Comparison of ENCODE assay signal across 14 cellular contexts in the genomic region with DNA sequence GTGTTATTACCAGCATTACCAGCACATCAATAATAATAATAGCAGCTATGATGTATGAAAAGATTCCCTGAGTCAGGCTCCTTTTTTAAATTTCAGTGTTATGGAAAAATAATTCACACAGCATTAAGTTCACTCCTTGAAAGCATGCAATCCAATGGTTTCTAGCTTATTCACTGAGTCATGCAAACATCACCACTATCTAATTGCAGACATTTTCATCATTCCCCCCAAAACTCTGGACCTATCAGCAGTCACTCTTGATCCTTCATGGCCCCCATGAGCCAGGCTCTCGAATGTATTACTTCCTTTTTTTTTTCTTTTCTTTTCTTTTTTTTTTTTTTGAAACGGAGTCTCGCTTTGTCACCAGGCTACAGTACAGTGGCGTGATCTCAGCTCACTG.
"Had no signal": no experiment of that assay in that cellular context is flagged by ENCODE, and none has a peak within 500 bp of the region (broad histone marks: within the 10 kb centered on the region; RNA-seq: fewer than 3 reads in every experiment).

No MANE protein-coding gene starts in this region.

- H3K36me3 Mint-ChIP-seq: naive thymus-derived CD4-positive, alpha-beta T cell had no signal

- DNase-seq: activated CD4-positive, alpha-beta T cell treated with anti-CD3 and anti-CD28 coated beads, Interleukin-2, amount 50 U/mL, for 4 hours; activated naive CD4-positive, alpha-beta T cell treated with Interleukin-2 at 50 U/mL for 16 hours; activated T-cell treated with anti-CD3 and anti-CD28 coated beads for 4 hours; effector CD4-positive, alpha-beta T cell; gastrocnemius medialis; islet precursor cell; naive thymus-derived CD4-positive, alpha-beta T cell; stimulated activated CD4-positive, alpha-beta T cell treated with anti-CD3 and anti-CD28 coated beads, Interleukin-2, amount 100 ng/mL, for 48 hours; stimulated activated naive CD4-positive, alpha-beta T cell treated with Interleukin-2 at 50 U/mL for 16 hours; transverse colon had no signal

- H3K27ac ChIP-seq: gastrocnemius medialis, parathyroid adenoma, transverse colon, vagina had no signal

- H3K79me2 ChIP-seq: parathyroid adenoma had no signal

- H3K4me1 ChIP-seq: gastrocnemius medialis, transverse colon, vagina had no signal

- H3K9ac ChIP-seq: parathyroid adenoma had no signal

- H3K36me3 ChIP-seq: gastrocnemius medialis, transverse colon, vagina had no signal

- H3K27ac Mint-ChIP-seq: naive thymus-derived CD4-positive, alpha-beta T cell had no signal

- H3K27me3 ChIP-seq: gastrocnemius medialis, transverse colon, vagina had no signal

- H3K9me3 ChIP-seq: gastrocnemius medialis, transverse colon, vagina had no signal

- ATAC-seq: activated CD4-positive, CD25-positive, alpha-beta regulatory T cell treated with anti-CD3 and anti-CD28 coated beads, Interleukin-2, amount 50 U/mL, for 24 hours; gastrocnemius medialis; naive thymus-derived CD4-positive, alpha-beta T cell had no signal

- H2AFZ ChIP-seq: parathyroid adenoma had no signal

- H3K4me3 Mint-ChIP-seq: naive thymus-derived CD4-positive, alpha-beta T cell had no signal

- H3K4me3 ChIP-seq: gastrocnemius medialis, lung, transverse colon, vagina had no signal
